14 cellular contexts compared by ENCODE assay signal in genomic region chr21:46218906-46219590, GRCh38.
"Had no signal": no experiment of that assay in that cellular context is flagged by ENCODE, and none has a peak within 500 bp of the region (broad histone marks: within the 10 kb centered on the region; RNA-seq: fewer than 3 reads in every experiment).

No MANE protein-coding gene starts in this region.

- DNase-seq: activated CD4-positive, alpha-beta T cell treated with anti-CD3 and anti-CD28 coated beads, Interleukin-2, amount 50 U/mL, for 4 hours; activated CD4-positive, CD25-positive, alpha-beta regulatory T cell treated with anti-CD3 and anti-CD28 coated beads, Interleukin-2, amount 50 U/mL, for 72 hours; activated naive CD4-positive, alpha-beta T cell treated with anti-CD3 and anti-CD28 coated beads, Interleukin-2, amount 10 ng/mL, durations not matched to agents 7 days and 5 days; central memory CD4-positive, alpha-beta T cell; cortex of kidney; glutamatergic neuron; immature natural killer cell; left colon; naive B cell; stimulated activated CD4-positive, alpha-beta T cell treated with anti-CD3 and anti-CD28 coated beads, Interleukin-12 subunit alpha, Interleukin-12 subunit beta, amount 100 ng/mL, for 4 hours; stimulated activated naive CD4-positive, alpha-beta T cell treated with Interleukin-2 at 50 U/mL for 16 hours; SW 1271 had no signal

- H3K27ac ChIP-seq: thyroid gland, vagina had no signal
